1 cellular context compared by ENCODE assay signal in the genomic region with DNA sequence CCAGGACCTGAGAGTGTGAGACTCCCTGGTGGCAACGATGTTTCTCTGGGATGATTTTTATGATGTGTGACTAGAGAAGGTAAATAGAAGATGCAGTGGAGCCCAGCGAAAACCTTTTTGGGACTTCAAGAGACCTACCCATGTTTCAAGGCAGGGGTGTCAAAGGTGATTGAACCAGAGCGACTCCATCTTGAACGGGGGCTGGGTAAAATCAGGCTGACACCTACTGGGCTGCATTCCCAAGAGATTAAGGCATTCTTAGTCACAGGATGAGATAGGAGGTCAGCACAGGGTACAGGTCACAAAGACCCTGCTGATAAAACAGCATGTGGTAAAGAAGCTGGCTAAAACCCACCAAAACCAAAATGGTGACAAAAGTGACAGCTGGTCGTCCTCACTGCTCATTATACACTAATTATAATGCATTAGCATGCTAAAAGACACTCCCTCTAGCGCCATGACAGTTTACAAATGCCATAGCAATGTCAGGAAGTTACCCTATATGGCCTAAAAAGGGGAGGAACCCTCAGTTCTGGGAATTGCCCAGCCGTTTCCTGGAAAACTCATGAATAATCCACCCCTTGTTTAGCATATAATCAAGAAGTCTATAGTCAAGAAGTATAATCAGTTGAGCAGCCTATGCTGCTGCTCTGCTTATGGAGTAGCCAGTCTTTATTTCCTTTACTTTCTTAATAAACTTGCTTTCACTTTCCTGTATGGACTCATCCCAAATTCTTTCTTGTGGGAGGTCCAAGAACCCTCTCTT.
TF ChIP-seq lines count a peak whose summit lies in the region.

No MANE protein-coding gene starts in this region.

TF ChIP-seq in H1, 55 proteins besides CTCF, POLR2A, EP300 and RAD21:
- TF ChIP-seq HDAC2 (IDR thresholded peaks at IDR 0.05; ENCODE audit: borderline replicate concordance in 1 of 2, low read depth in 2 of 2, low read length in 2 of 2) (no peak), USF2 (IDR thresholded peaks at IDR 0.05; ENCODE audit: low read length) (no peak), JUN (IDR thresholded peaks at IDR 0.05; ENCODE audit: low read depth, low read length) (no peak), MAFK (IDR thresholded peaks at IDR 0.05; ENCODE audit: low read depth, low read length) (no peak), KDM1A (IDR thresholded peaks at IDR 0.05; ENCODE audit: borderline replicate concordance, low read length) (peak; percentile 30; the same call in 1 of the 2 replicates), HDAC6 (IDR thresholded peaks at IDR 0.05; ENCODE audit: low read depth, low read length) (no peak), BCL11A (IDR thresholded peaks at IDR 0.05; ENCODE audit: low read depth in 2 of 2, low read length in 2 of 2) (no peak), RXRA (IDR thresholded peaks at IDR 0.05; ENCODE audit: insufficient read depth, low read depth, low read length) (no peak), CBX8 (IDR thresholded peaks at IDR 0.05; ENCODE audit: borderline replicate concordance, low read depth, low read length) (no peak), SIRT6 (IDR thresholded peaks at IDR 0.05; ENCODE audit: low read length) (no peak), CBX5 (IDR thresholded peaks at IDR 0.05; ENCODE audit: low read depth, low read length) (no peak), POU5F1 (IDR thresholded peaks at IDR 0.05; ENCODE audit: low read depth, low read length) (no peak), CTBP2 (IDR thresholded peaks at IDR 0.05; ENCODE audit: borderline replicate concordance, insufficient read depth, insufficient read length, low read length) (no peak), CREB1 (IDR thresholded peaks at IDR 0.05) (no peak), ATF2 (IDR thresholded peaks at IDR 0.05; ENCODE audit: low read length) (peak; percentile 48; the same call in 1 of the 2 replicates), SP1 (IDR thresholded peaks at IDR 0.05; ENCODE audit: low read depth, low read length) (peak; percentile 58; the same call in 1 of the 2 replicates), ASH2L (IDR thresholded peaks at IDR 0.05; ENCODE audit: low read length) (no peak), ZNF274 (IDR thresholded peaks at IDR 0.05; ENCODE audit: borderline replicate concordance, extremely low read depth, low read length) (no peak), RFX5 (IDR thresholded peaks at IDR 0.05; ENCODE audit: borderline replicate concordance, low read depth, low read length) (no peak), SIN3A (conservative IDR thresholded peaks at IDR 0.05 in 1 of 2, IDR thresholded peaks at IDR 0.05 in 1 of 2; ENCODE audit: low read depth in 1 of 2, low read length in 2 of 2) (no peak), JUND (IDR thresholded peaks at IDR 0.05; ENCODE audit: low read length) (no peak; the same call in 1 of the 2 replicates), BRCA1 (IDR thresholded peaks at IDR 0.05; ENCODE audit: low read depth, low read length) (no peak), NRF1 (IDR thresholded peaks at IDR 0.05; ENCODE audit: low read depth, low read length) (no peak), NANOG (IDR thresholded peaks at IDR 0.05; ENCODE audit: insufficient read depth, low read depth, low read length, poor library complexity, severe bottlenecking) (no peak), EZH2 (IDR thresholded peaks at IDR 0.05; ENCODE audit: low read depth, low read length, severe bottlenecking) (no peak), SRF (IDR thresholded peaks at IDR 0.05; ENCODE audit: low read depth, low read length) (no peak), RBBP5 (IDR thresholded peaks at IDR 0.05; ENCODE audit: borderline replicate concordance, low read depth, low read length) (no peak), TEAD4 (IDR thresholded peaks at IDR 0.05; ENCODE audit: low read depth, low read length) (peak; percentile 90), TCF12 (IDR thresholded peaks at IDR 0.05; ENCODE audit: low read depth, low read length) (no peak), RNF2 (IDR thresholded peaks at IDR 0.05; ENCODE audit: borderline replicate concordance, low read depth, low read length, missing control alignments, poor library complexity, severe bottlenecking) (no peak), BACH1 (IDR thresholded peaks at IDR 0.05; ENCODE audit: low read length) (no peak), FOSL1 (IDR thresholded peaks at IDR 0.05; ENCODE audit: insufficient read depth, low read depth, low read length) (no peak), TAF7 (optimal IDR thresholded peaks at IDR 0.05; ENCODE audit: borderline replicate concordance, low read depth, low read length) (no peak), CHD2 (IDR thresholded peaks at IDR 0.05; ENCODE audit: low read length) (0 out of 2 replicates have a peak, but pooled peaks have one; percentile 28), SUZ12 (IDR thresholded peaks at IDR 0.05; ENCODE audit: low read length) (no peak), YY1 (IDR thresholded peaks at IDR 0.05; ENCODE audit: low read depth, low read length) (peak; percentile 80), CHD1 (IDR thresholded peaks at IDR 0.05; ENCODE audit: low read depth, low read length) (no peak), GTF2F1 (IDR thresholded peaks at IDR 0.05; ENCODE audit: borderline replicate concordance, low read depth, low read length) (no peak)
- TF ChIP-seq, protein P1, sequence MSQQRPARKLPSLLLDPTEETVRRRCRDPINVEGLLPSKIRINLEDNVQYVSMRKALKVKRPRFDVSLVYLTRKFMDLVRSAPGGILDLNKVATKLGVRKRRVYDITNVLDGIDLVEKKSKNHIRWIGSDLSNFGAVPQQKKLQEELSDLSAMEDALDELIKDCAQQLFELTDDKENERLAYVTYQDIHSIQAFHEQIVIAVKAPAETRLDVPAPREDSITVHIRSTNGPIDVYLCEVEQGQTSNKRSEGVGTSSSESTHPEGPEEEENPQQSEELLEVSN (IDR thresholded peaks at IDR 0.05), result peak; percentile 22; the same call in 1 of the 2 replicates
